Comparison of ENCODE assay signal across 8 cellular contexts in genomic region chr7:131302876-131303707, GRCh38. TPM values are rescaled to one million over a fixed set of nuclear protein-coding genes. Genes with fewer than 3 reads are reported as not detected.
DNase-seq lines count a peak whose midpoint lies in the region; ATAC-seq and TF ChIP-seq lines count a peak whose summit lies in the region.

No MANE protein-coding gene starts in this region.

- TF ChIP-seq EP300 in Ishikawa (IDR thresholded peaks at IDR 0.05; ENCODE audit: borderline replicate concordance): no peak

- TF ChIP-seq RAD21 in Ishikawa (IDR thresholded peaks at IDR 0.05; ENCODE audit: low read depth): peak; percentile 73

- no peaks in the 10 kb centered on the region for H3K36me3 ChIP-seq in thoracic aorta

- ATAC-seq in activated T-cell treated with anti-CD3 and anti-CD28 coated beads, Interleukin-2, amount 50 U/mL, for 72 hours (replicated peaks in 1 of 2): no peak
- ATAC-seq in thoracic aorta (ENCODE audit: insufficient number of reproducible peaks, low FRiP score, low read depth): no peak
- ATAC-seq in GM19395 (IDR thresholded peaks at IDR 0.05; ENCODE audit: unreplicated experiment): no peak
- no peak for ATAC-seq in HG02623 (IDR thresholded peaks at IDR 0.05; ENCODE audit: unreplicated experiment)
- no peak for ATAC-seq in HG03520 (IDR thresholded peaks at IDR 0.05; ENCODE audit: unreplicated experiment)

- peaks cover 5% of the 10 kb centered on the region for H3K4me1 Mint-ChIP-seq in activated T-cell treated with anti-CD3 and anti-CD28 coated beads, Interleukin-2, amount 50 U/mL, for 72 hours (ENCODE audit: low read depth)

- peaks cover 8% of the 10 kb centered on the region for H3K27me3 Mint-ChIP-seq in activated T-cell treated with anti-CD3 and anti-CD28 coated beads, Interleukin-2, amount 50 U/mL, for 72 hours (ENCODE audit: low read depth)

- peak; percentile 39 for TF ChIP-seq CTCF in thoracic aorta (IDR thresholded peaks at IDR 0.05)

- peaks cover 8 to 17% of the 10 kb centered on the region in 2 donors for H3K36me3 Mint-ChIP-seq in activated T-cell treated with anti-CD3 and anti-CD28 coated beads, Interleukin-2, amount 50 U/mL, for 72 hours (ENCODE audit: insufficient read depth in 2 of 2)

- H3K27ac Mint-ChIP-seq in activated T-cell treated with anti-CD3 and anti-CD28 coated beads, Interleukin-2, amount 50 U/mL, for 72 hours: no peak overlapping the region

- DNase-seq in COR-L47 (lab: John Stamatoyannopoulos, UW) (peak; percentile 24), hepatic stellate cell (ENCODE audit: low spot score) (peak; percentile 20), thoracic aorta (ENCODE audit: low spot score) (no peak)
- peak; percentile 10 to 11 for DNase-seq in activated T-cell treated with anti-CD3 and anti-CD28 coated beads, Interleukin-2, amount 50 U/mL, for 72 hours

- H3K27ac ChIP-seq in thoracic aorta: no peak overlapping the region

- no peak overlapping the region for H3K4me3 Mint-ChIP-seq in activated T-cell treated with anti-CD3 and anti-CD28 coated beads, Interleukin-2, amount 50 U/mL, for 72 hours

- peaks cover 9 to 31% of the 10 kb centered on the region in 2 donors for H3K4me1 ChIP-seq in thoracic aorta (ENCODE audit: control insufficient read depth in 1 of 2, low read depth in 2 of 2)

- H3K9me3 Mint-ChIP-seq in activated T-cell treated with anti-CD3 and anti-CD28 coated beads, Interleukin-2, amount 50 U/mL, for 72 hours: peaks cover 5 to 8% of the 10 kb centered on the region in 2 donors

- no peaks in the 10 kb centered on the region for H3K27me3 ChIP-seq in thoracic aorta (replicated peaks; ENCODE audit: insufficient read depth)

- H3K9me3 ChIP-seq in thoracic aorta: no peaks in the 10 kb centered on the region

- no peak overlapping the region for H3K4me3 ChIP-seq in thoracic aorta

TF ChIP-seq in Ishikawa, 13 proteins besides CTCF, POLR2A, EP300 and RAD21:
- TF ChIP-seq TEAD4 (IDR thresholded peaks at IDR 0.05) (no peak), ZBTB7A (IDR thresholded peaks at IDR 0.05; ENCODE audit: low read depth) (no peak), REST (IDR thresholded peaks at IDR 0.05; ENCODE audit: low read depth) (no peak), USF1 (IDR thresholded peaks at IDR 0.05) (no peak), TCF12 (IDR thresholded peaks at IDR 0.05; ENCODE audit: low read depth) (no peak), CEBPB (IDR thresholded peaks at IDR 0.05) (no peak), FOXM1 (IDR thresholded peaks at IDR 0.05; ENCODE audit: borderline replicate concordance, low read depth) (no peak), EGR1 (IDR thresholded peaks at IDR 0.05) (no peak), YY1 (IDR thresholded peaks at IDR 0.05; ENCODE audit: low read depth) (no peak), MAX (IDR thresholded peaks at IDR 0.05) (no peak), CREB1 (IDR thresholded peaks at IDR 0.05; ENCODE audit: low read depth) (no peak), NFIC (IDR thresholded peaks at IDR 0.05) (no peak), TAF1 (IDR thresholded peaks at IDR 0.05; ENCODE audit: low read depth) (no peak)

RNA-seq across cellular contexts. Expression of gene MKLN1, which starts 24.6 kb away (rescaled TPM):
- 10 to 100 TPM; 44.9 to 49.6 TPM for total RNA-seq in activated T-cell treated with anti-CD3 and anti-CD28 coated beads, Interleukin-2, amount 50 U/mL, for 72 hours
- 10 to 100 TPM; 56.7 to 82.4 TPM for total RNA-seq in thoracic aorta
